Comparison of ENCODE assay signal across 26 cellular contexts in the genomic region with DNA sequence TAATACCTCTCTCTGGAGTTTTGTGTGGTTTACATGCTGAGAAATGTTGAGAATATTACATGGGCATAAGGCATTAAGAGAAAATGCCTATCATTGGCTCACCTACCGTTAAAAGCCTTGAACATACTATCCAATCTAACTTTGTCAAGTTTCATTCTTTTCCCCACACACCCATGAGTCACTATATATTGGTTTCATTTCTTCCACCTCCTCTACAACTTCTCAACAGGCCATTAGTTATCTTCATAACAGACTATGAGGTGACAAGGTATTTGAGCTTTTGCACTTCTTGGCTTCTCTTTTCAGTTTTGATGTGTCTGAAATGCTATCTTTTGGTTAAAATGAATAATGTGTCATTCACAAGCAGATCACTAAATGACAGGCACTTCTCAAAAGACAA.
"Had no signal": no experiment of that assay in that cellular context is flagged by ENCODE, and none has a peak within 500 bp of the region (broad histone marks: within the 10 kb centered on the region; RNA-seq: fewer than 3 reads in every experiment).

No MANE protein-coding gene starts in this region.

- H3K27me3 ChIP-seq: left lung, pancreas, suprapubic skin, tibial artery, uterus had no signal

- H3K4me3 ChIP-seq: left lung, lower lobe of right lung, pancreas, prostate gland, skin epidermis, suprapubic skin, thoracic aorta, tibial artery, uterus had no signal

- H3K27ac ChIP-seq: left lung, lower lobe of right lung, pancreas, prostate gland, skin epidermis, suprapubic skin, thoracic aorta, tibial artery, uterus had no signal

- H3K9me3 ChIP-seq: left lung, lower lobe of right lung, pancreas, prostate gland, suprapubic skin, thoracic aorta, tibial artery, uterus had no signal

- H3K36me3 ChIP-seq: left lung, lower lobe of right lung, pancreas, prostate gland, suprapubic skin, thoracic aorta, tibial artery, uterus had no signal

- H3K4me1 ChIP-seq: left lung, lower lobe of right lung, pancreas, prostate gland, suprapubic skin, tibial artery, uterus had no signal

- ATAC-seq: left cardiac atrium; left lung; lower lobe of right lung; naive thymus-derived CD8-positive, alpha-beta T cell; pancreas; right cardiac atrium; sciatic nerve; stimulated activated naive B cell treated with anti-CD40 and anti-IgM and Interleukin-4, amounts not matched to agents 10 μg/mL and 1 μg/mL and 100 μg/mL, for 72 hours had no signal

- DNase-seq: hippocampal formation; kidney glomerular epithelial cell; left cardiac atrium; left lung; lower lobe of right lung; mammary epithelial cell; mesenchymal stem cell; naive thymus-derived CD8-positive, alpha-beta T cell; nucleus accumbens; pancreas; posterior cingulate gyrus; retina; right cardiac atrium; stimulated activated CD4-positive, alpha-beta T cell treated with anti-CD3 and anti-CD28 coated beads, Interleukin-12 subunit alpha, Interleukin-12 subunit beta, amount 100 ng/mL, for 4 hours; stimulated activated CD4-positive, alpha-beta T cell treated with anti-CD3 and anti-CD28 coated beads, Interleukin-15, amount 100 ng/mL, for 24 hours; stimulated activated CD4-positive, alpha-beta T cell treated with anti-CD3 and anti-CD28 coated beads, Interleukin-2, amount 100 ng/mL, for 24 hours; stimulated activated CD4-positive, alpha-beta T cell treated with anti-CD3 and anti-CD28 coated beads, Interleukin-4, amount 100 ng/mL, for 1 hour; stimulated activated naive B cell treated with anti-CD40 and anti-IgM and Interleukin-4, amounts not matched to agents 10 μg/mL and 1 μg/mL and 100 μg/mL, for 72 hours; tibial artery; trophoblast cell; uterus had no signal
